ENCODE assay signal across 9 cellular contexts in the genomic region with DNA sequence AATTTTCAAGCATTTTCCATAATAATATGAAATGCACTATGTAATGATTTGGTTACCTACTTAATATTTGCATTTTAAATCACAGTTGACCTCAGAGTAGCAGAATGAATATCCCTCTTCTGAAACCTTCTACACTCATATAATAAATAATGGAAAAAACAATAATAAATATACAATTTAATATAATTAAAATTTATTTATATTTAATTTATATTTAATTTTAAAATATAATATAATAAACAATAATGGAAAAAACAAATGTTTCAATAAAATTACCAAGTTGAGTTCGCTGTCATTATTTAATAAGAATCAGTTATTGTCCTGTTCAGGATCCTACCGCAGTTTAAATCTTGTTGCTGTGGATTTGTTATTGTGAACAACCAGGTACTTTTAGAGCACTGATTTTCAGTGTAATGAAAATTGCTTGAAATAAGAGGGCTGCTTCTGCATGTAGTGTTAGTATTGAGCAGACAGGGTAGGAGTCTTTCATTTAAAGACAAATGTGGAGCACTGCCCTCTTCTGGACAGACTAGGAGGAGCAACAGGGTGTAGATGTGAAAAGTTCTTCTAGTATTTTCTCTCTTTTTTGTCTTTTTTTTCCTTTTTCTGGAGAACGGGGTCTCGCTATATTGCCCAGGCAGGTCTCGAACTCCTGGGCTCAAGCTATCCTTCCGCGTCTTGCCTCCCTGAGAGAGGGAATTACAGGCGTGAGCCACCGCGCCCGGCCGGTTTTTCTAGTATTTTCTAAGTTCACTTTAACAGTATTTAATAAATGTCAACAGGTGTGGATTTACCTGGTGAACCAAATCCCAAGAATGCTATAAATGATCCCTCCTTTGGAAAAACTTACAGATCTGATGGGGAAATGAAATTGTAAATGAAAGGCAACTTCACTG. TPM values are rescaled to one million over a fixed set of nuclear protein-coding genes. Genes with fewer than 3 reads are reported as not detected.
DNase-seq lines count a peak whose midpoint lies in the region; ATAC-seq lines count a peak whose summit lies in the region.
"Had no signal": no experiment of that assay in that cellular context is flagged by ENCODE, and none has a peak within 500 bp of the region (broad histone marks: within the 10 kb centered on the region; RNA-seq: fewer than 3 reads in every experiment).

No MANE protein-coding gene starts in this region.

- ATAC-seq in GM18520 (IDR thresholded peaks at IDR 0.05; ENCODE audit: unreplicated experiment) (peak; percentile 85), HG03066 (IDR thresholded peaks at IDR 0.05; ENCODE audit: low read depth, unreplicated experiment) (peak; percentile 70)

- no peaks in the 10 kb centered on the region for H3K36me3 ChIP-seq in effector memory CD4-positive, alpha-beta T cell (ENCODE audit: control insufficient read depth, insufficient read depth, low read length)

- intact Hi-C loops in activated CD4-positive, alpha-beta T cell treated with anti-CD3 and anti-CD28 coated beads, Interleukin-2, amount 10 ng/mL, durations not matched to agents 24 days and 14 days (cut with micrococcal nuclease): loop anchor here (1.0 to 10.0 kb wide), 4 partner anchors 88 to 315 kb away; no protein-coding TSS in a partner anchor

- peaks cover 59% of the 10 kb centered on the region for H3K27me3 Mint-ChIP-seq in activated CD4-positive, alpha-beta T cell treated with anti-CD3 and anti-CD28 coated beads, Interleukin-2, amount 10 ng/mL, durations not matched to agents 24 days and 14 days

- H3K27me3 ChIP-seq in effector memory CD4-positive, alpha-beta T cell (replicated peaks; ENCODE audit: control insufficient read depth, insufficient read depth, low read length, poor library complexity, severe bottlenecking): peaks cover 6% of the 10 kb centered on the region

- no peaks in the 10 kb centered on the region for H3K36me3 Mint-ChIP-seq in activated CD4-positive, alpha-beta T cell treated with anti-CD3 and anti-CD28 coated beads, Interleukin-2, amount 10 ng/mL, durations not matched to agents 24 days and 14 days (ENCODE audit: low read depth)

- H3K4me3 Mint-ChIP-seq in activated CD4-positive, alpha-beta T cell treated with anti-CD3 and anti-CD28 coated beads, Interleukin-2, amount 10 ng/mL, durations not matched to agents 24 days and 14 days: no peak overlapping the region

- H3K4me3 ChIP-seq in effector memory CD4-positive, alpha-beta T cell (ENCODE audit: insufficient read depth, low read depth, low read length, poor library complexity, severe bottlenecking): no peak overlapping the region

- H3K9me3 Mint-ChIP-seq in activated CD4-positive, alpha-beta T cell treated with anti-CD3 and anti-CD28 coated beads, Interleukin-2, amount 10 ng/mL, durations not matched to agents 24 days and 14 days: no peaks in the 10 kb centered on the region

- H3K4me1 ChIP-seq in effector memory CD4-positive, alpha-beta T cell (ENCODE audit: control insufficient read depth, insufficient read depth, low read length, poor library complexity, severe bottlenecking): no peaks in the 10 kb centered on the region

- peaks cover 2% of the 10 kb centered on the region for H3K4me1 Mint-ChIP-seq in activated CD4-positive, alpha-beta T cell treated with anti-CD3 and anti-CD28 coated beads, Interleukin-2, amount 10 ng/mL, durations not matched to agents 24 days and 14 days

- DNase-seq in AG20443 (ENCODE audit: low spot score) (peak; percentile 61), NCI-H69 (lab: John Stamatoyannopoulos, UW) (peak; percentile 80), midbrain (lab: John Stamatoyannopoulos, UW) (peak; percentile 54)
- DNase-seq in activated CD4-positive, alpha-beta T cell treated with anti-CD3 and anti-CD28 coated beads, Interleukin-2, amount 10 ng/mL, durations not matched to agents 24 days and 14 days: peak; percentile 91
- peak; percentile 11 to 44 (median 28) for DNase-seq in effector memory CD4-positive, alpha-beta T cell
- DNase-seq in stimulated activated naive CD4-positive, alpha-beta T cell treated with Interleukin-2 at 50 U/mL for 16 hours (lab: John Stamatoyannopoulos, UW): peak; percentile 36

- no peak overlapping the region for H3K27ac ChIP-seq in effector memory CD4-positive, alpha-beta T cell (ENCODE audit: insufficient read depth, low read length, poor library complexity, severe bottlenecking)

- no peak overlapping the region for H3K27ac Mint-ChIP-seq in activated CD4-positive, alpha-beta T cell treated with anti-CD3 and anti-CD28 coated beads, Interleukin-2, amount 10 ng/mL, durations not matched to agents 24 days and 14 days

- no peaks in the 10 kb centered on the region for H3K9me3 ChIP-seq in effector memory CD4-positive, alpha-beta T cell (ENCODE audit: control insufficient read depth, low read length)

RNA-seq across cellular contexts. Expression of a gene that starts 13.6 kb away (rescaled TPM):
- not detected in 2 replicates for total RNA-seq in activated CD4-positive, alpha-beta T cell treated with anti-CD3 and anti-CD28 coated beads, Interleukin-2, amount 10 ng/mL, durations not matched to agents 24 days and 14 days

RNA-seq across cellular contexts. Expression of a gene that starts 20.5 kb away (rescaled TPM):
- total RNA-seq in activated CD4-positive, alpha-beta T cell treated with anti-CD3 and anti-CD28 coated beads, Interleukin-2, amount 10 ng/mL, durations not matched to agents 24 days and 14 days: not detected in 2 replicates

RNA-seq across cellular contexts. Expression of a gene that starts 21.6 kb away (rescaled TPM):
- total RNA-seq in activated CD4-positive, alpha-beta T cell treated with anti-CD3 and anti-CD28 coated beads, Interleukin-2, amount 10 ng/mL, durations not matched to agents 24 days and 14 days: not detected in 2 replicates
- total RNA-seq: temporal lobe had no signal

RNA-seq across cellular contexts. Expression of a gene that starts 39.4 kb away (rescaled TPM):
- total RNA-seq in activated CD4-positive, alpha-beta T cell treated with anti-CD3 and anti-CD28 coated beads, Interleukin-2, amount 10 ng/mL, durations not matched to agents 24 days and 14 days: 44.4 and 46.8 TPM in 2 replicates

Comparison
In these comparisons a context has a peak if more than half of its experiments do, and no peak if none do; other contexts are left out.
1. DNase-seq: peak in every context shown above with its lines; median percentile 91 in activated CD4-positive, alpha-beta T cell treated with anti-CD3 and anti-CD28 coated beads, Interleukin-2, amount 10 ng/mL, durations not matched to agents 24 days and 14 days; 80 in NCI-H69; 61 in AG20443; 54 in midbrain; 36 in stimulated activated naive CD4-positive, alpha-beta T cell treated with Interleukin-2 at 50 U/mL for 16 hours; 28 in effector memory CD4-positive, alpha-beta T cell.